8 cellular contexts compared by ENCODE assay signal in genomic region chr2:46062637-46063412, GRCh38.
DNase-seq lines count a peak whose midpoint lies in the region; ATAC-seq and TF ChIP-seq lines count a peak whose summit lies in the region.

No MANE protein-coding gene starts in this region.

- H3K79me1 ChIP-seq in H9 (ENCODE audit: insufficient read depth, low read depth, low read length, poor library complexity, severe bottlenecking) = no peaks in the 10 kb centered on the region

- H2BK120ac ChIP-seq in H9 (ENCODE audit: low read depth, low read length, poor library complexity, severe bottlenecking) = no peak overlapping the region

- H3K4ac ChIP-seq in H9 (ENCODE audit: low read depth, low read length) = no peak overlapping the region

- peak; percentile 83 for TF ChIP-seq CTCF in AG09309 (IDR thresholded peaks at IDR 0.05; ENCODE audit: control insufficient read depth, insufficient read depth, low read depth, low read length, missing control alignments)
- TF ChIP-seq CTCF in H9 (conservative IDR thresholded peaks at IDR 0.05) = peak; percentile 87
- peak; percentile 77 for TF ChIP-seq CTCF in coronary artery (IDR thresholded peaks at IDR 0.05)
- TF ChIP-seq CTCF in liver (IDR thresholded peaks at IDR 0.05; ENCODE audit: low read depth, low read length, missing input control) = peak; percentile 81

- H3K27ac ChIP-seq in H9 (ENCODE audit: insufficient read length, low read depth, low read length) = no peak overlapping the region
- H3K27ac ChIP-seq in coronary artery = no peak overlapping the region
- H3K27ac ChIP-seq in liver (ENCODE audit: low read depth in 1 of 2, low read length in 2 of 2) = peak overlapping the region in 1 of 2 donors; percentile 43

- no peak overlapping the region for H2AK5ac ChIP-seq in H9 (ENCODE audit: insufficient read length, low read length)

- H3K23ac ChIP-seq in H9 (ENCODE audit: insufficient read length, low read depth, low read length) = no peak overlapping the region

- no peak for ATAC-seq in GM19455 (IDR thresholded peaks at IDR 0.05; ENCODE audit: unreplicated experiment)

- no peak overlapping the region for H3T11ph ChIP-seq in H9 (ENCODE audit: low read length)

- H4K91ac ChIP-seq in H9 (ENCODE audit: insufficient read length, low read depth, low read length) = no peak overlapping the region

- no peak overlapping the region for H4K5ac ChIP-seq in H9 (ENCODE audit: insufficient read length, low read depth, low read length)

- H3K4me1 Mint-ChIP-seq in H9 = peaks cover 11 to 12% of the 10 kb centered on the region in 2 experiments

- H3K27me3 Mint-ChIP-seq in H9 (ENCODE audit: low read depth) = peaks cover 2% of the 10 kb centered on the region; the same call in 1 of the 2 replicates

- no peaks in the 10 kb centered on the region for H3K36me3 ChIP-seq in liver (ENCODE audit: control insufficient read depth in 4 of 4, insufficient read depth in 3 of 4, low read depth in 1 of 4, low read length in 3 of 4)

- no peak overlapping the region for H2BK15ac ChIP-seq in H9 (ENCODE audit: low read depth, low read length)

- no peaks in the 10 kb centered on the region for H4K20me1 ChIP-seq in H9 (ENCODE audit: control insufficient read depth, insufficient read depth, insufficient read length)

- no peak overlapping the region for H3K4me2 ChIP-seq in H9 (ENCODE audit: insufficient read depth, insufficient read length, low read length)

- no peak overlapping the region for H3K14ac ChIP-seq in H9 (ENCODE audit: insufficient read depth, low read length)

- H3K9ac ChIP-seq in H9 (ENCODE audit: extremely low read depth, insufficient read length, low read length) = no peak overlapping the region
- H3K9ac ChIP-seq in liver (ENCODE audit: low read depth in 1 of 2, low read length in 2 of 2) = no peak overlapping the region

- no peaks in the 10 kb centered on the region for H3K36me3 Mint-ChIP-seq in H9 (ENCODE audit: insufficient read depth in 1 of 3, low read depth in 3 of 3)

- no peak overlapping the region for H3K4me3 Mint-ChIP-seq in H9

- H3K4me3 ChIP-seq in AG09309 (ENCODE audit: control insufficient read depth, low read depth, low read length) (no peak overlapping the region), coronary artery (no peak overlapping the region), liver (ENCODE audit: low read depth in 1 of 3, low read length in 3 of 3) (no peak overlapping the region)

- H3K23me2 ChIP-seq in H9 (ENCODE audit: insufficient read length, low read depth, low read length, poor library complexity, severe bottlenecking) = no peaks in the 10 kb centered on the region

- no peaks in the 10 kb centered on the region for H3K9me3 Mint-ChIP-seq in H9

- no peak overlapping the region for H3K56ac ChIP-seq in H9 (ENCODE audit: insufficient read length, low read depth, low read length)

- H2BK5ac ChIP-seq in H9 (ENCODE audit: insufficient read length, low read length) = no peak overlapping the region

- no peaks in the 10 kb centered on the region for H3K9me3 ChIP-seq in H9 (ENCODE audit: control insufficient read depth, low read depth, low read length)
- H3K9me3 ChIP-seq in liver (ENCODE audit: control insufficient read depth in 4 of 4, low read length in 3 of 4) = no peaks in the 10 kb centered on the region

- peak overlapping the region; percentile 56 for H2AFZ ChIP-seq in H9 (ENCODE audit: low read length)

- no peaks in the 10 kb centered on the region for H3K27me3 ChIP-seq in H9 (ENCODE audit: insufficient read depth, low read length)
- H3K27me3 ChIP-seq in liver (ENCODE audit: control insufficient read depth in 4 of 4, insufficient read depth in 4 of 4, low read length in 3 of 4) = no peaks in the 10 kb centered on the region

- H2BK20ac ChIP-seq in H9 (ENCODE audit: low read depth, low read length, poor library complexity, severe bottlenecking) = no peak overlapping the region

- peak; percentile 73 for DNase-seq in AG09309 (ENCODE audit: low read depth)
- DNase-seq in H9 = peak; percentile 77
- peak; percentile 25 for DNase-seq in NCI-H510A (lab: John Stamatoyannopoulos, UW)
- peak; percentile 83 for DNase-seq in activated CD4-positive, alpha-beta T cell treated with anti-CD3 and anti-CD28 coated beads for 48 hours
- DNase-seq in coronary artery (ENCODE audit: low spot score) = peak; percentile 84
- peak; percentile 12 to 41 (median 28) for DNase-seq in stimulated activated CD4-positive, alpha-beta T cell treated with anti-CD3 and anti-CD28 coated beads, TNF-alpha, amount 100 ng/mL, for 1 hour (ENCODE audit: low read depth in 3 of 3, low spot score in 1 of 3)

- no peak overlapping the region for H2BK12ac ChIP-seq in H9 (ENCODE audit: insufficient read length, low read depth, low read length)

- no CpG with 5 or more reads among the region's 15 CpGs for WGBS in H9 (ENCODE audit: extremely low coverage, insufficient read length, low lambda C conversion rate)
- WGBS in liver = 55% methylated on average over 15 of the region's 15 CpGs

- H3K27ac Mint-ChIP-seq in H9 = peak overlapping the region in 2 of 3 experiments; percentile 7 to 9; a peak in 2 of 7 replicates

- H4K8ac ChIP-seq in H9 (replicated peaks; ENCODE audit: insufficient read length, low read depth, low read length) = no peak overlapping the region

- H3K79me2 ChIP-seq in H9 (ENCODE audit: insufficient read depth, low read length) = no peaks in the 10 kb centered on the region

- peak; percentile 87 to 97 for TF ChIP-seq RAD21 in liver (IDR thresholded peaks at IDR 0.05)

- H3K18ac ChIP-seq in H9 (ENCODE audit: insufficient read length, low read depth, low read length) = no peak overlapping the region

- H3K4me1 ChIP-seq in H9 (ENCODE audit: insufficient read depth, low read length) (no peaks in the 10 kb centered on the region), liver (ENCODE audit: control insufficient read depth in 4 of 4, insufficient read depth in 4 of 4, low read length in 3 of 4) (peaks cover 0 to 8% (median 2%) of the 10 kb centered on the region in 4 donors)

TF ChIP-seq in liver, 16 proteins besides CTCF, POLR2A, EP300 and RAD21:
- TF ChIP-seq RXRA (IDR thresholded peaks at IDR 0.05) = peak in 1 of 2 donors; percentile 55
- TF ChIP-seq REST (IDR thresholded peaks at IDR 0.05) = no peak
- TF ChIP-seq EGR1 (IDR thresholded peaks at IDR 0.05; ENCODE audit: low read depth in 2 of 2) = no peak
- no peak for TF ChIP-seq ZBTB33 (IDR thresholded peaks at IDR 0.05)
- peak in 1 of 2 donors; percentile 59 for TF ChIP-seq HNF4A (conservative IDR thresholded peaks at IDR 0.05)
- TF ChIP-seq ATF3 (IDR thresholded peaks at IDR 0.05) = no peak
- no peak for TF ChIP-seq FOXA1 (IDR thresholded peaks at IDR 0.05)
- peak; percentile 18 for TF ChIP-seq HNF4G (IDR thresholded peaks at IDR 0.05)
- no peak for TF ChIP-seq JUND (IDR thresholded peaks at IDR 0.05)
- TF ChIP-seq SP1 (IDR thresholded peaks at IDR 0.05) = no peak
- peak; percentile 48 for TF ChIP-seq NR2F2 (IDR thresholded peaks at IDR 0.05)
- no peak for TF ChIP-seq GABPA (IDR thresholded peaks at IDR 0.05 in 1 of 2, conservative IDR thresholded peaks at IDR 0.05 in 1 of 2)
- TF ChIP-seq FOXA2 (IDR thresholded peaks at IDR 0.05) = no peak
- no peak for TF ChIP-seq TAF1 (conservative IDR thresholded peaks at IDR 0.05)
- TF ChIP-seq YY1 (IDR thresholded peaks at IDR 0.05) = no peak
- peak; percentile 26 for TF ChIP-seq MAX (IDR thresholded peaks at IDR 0.05)

Comparison
In these comparisons a context has a peak if more than half of its experiments do, and no peak if none do; other contexts are left out.
1. DNase-seq: peak in every context shown above with its lines; median percentile 84 in coronary artery; 83 in activated CD4-positive, alpha-beta T cell treated with anti-CD3 and anti-CD28 coated beads for 48 hours; 77 in H9; 73 in AG09309; 28 in stimulated activated CD4-positive, alpha-beta T cell treated with anti-CD3 and anti-CD28 coated beads, TNF-alpha, amount 100 ng/mL, for 1 hour; 25 in NCI-H510A.